Comparison of ENCODE assay signal across 17 cellular contexts in genomic region chr13:103078145-103078544, GRCh38. TPM values are rescaled to one million over a fixed set of nuclear protein-coding genes. Genes with fewer than 3 reads are reported as not detected.
A peak's percentile ranks its signal among the peaks of the same experiment; 100 is the strongest.
DNase-seq lines count a peak whose midpoint lies in the region; ATAC-seq, FAIRE-seq and TF ChIP-seq lines count a peak whose summit lies in the region.
"Had no signal": no experiment of that assay in that cellular context is flagged by ENCODE, and none has a peak within 500 bp of the region (broad histone marks: within the 10 kb centered on the region; RNA-seq: fewer than 3 reads in every experiment).

No MANE protein-coding gene starts in this region.

- no peaks in the 10 kb centered on the region for H3K9me3 ChIP-seq in kidney (ENCODE audit: control insufficient read depth in 1 of 2, low read length in 2 of 2)
- no peaks in the 10 kb centered on the region for H3K9me3 ChIP-seq in ascending aorta
- H3K9me3 ChIP-seq: body of pancreas had no signal

- H3K27ac ChIP-seq in kidney (ENCODE audit: low read depth in 2 of 2, low read length in 2 of 2) (no peak overlapping the region), ascending aorta (no peak overlapping the region)
- H3K27ac ChIP-seq: body of pancreas, GM23248, KMS-11 had no signal

- FAIRE-seq in kidney (lab: Jason Lieb, UNC): no peak
- FAIRE-seq: TTC549 had no signal

- ATAC-seq in GM18498 (IDR thresholded peaks at IDR 0.05; ENCODE audit: unreplicated experiment) (peak; percentile 99), GM19463 (IDR thresholded peaks at IDR 0.05; ENCODE audit: unreplicated experiment) (peak; percentile 90), HG02884 (IDR thresholded peaks at IDR 0.05; ENCODE audit: unreplicated experiment) (peak; percentile 96), HG03521 (IDR thresholded peaks at IDR 0.05; ENCODE audit: unreplicated experiment) (peak; percentile 94), left ventricle myocardium superior (no peak)
- ATAC-seq: body of pancreas had no signal

- DNase-seq in 8988T (no peak), kidney (no peak), left ventricle myocardium superior (no peak), ascending aorta (ENCODE audit: low spot score in 2 of 2) (no peak)
- DNase-seq: body of pancreas, DMS53, endodermal cell, GM23248, RPMI8226 had no signal

- TF ChIP-seq CTCF in kidney (IDR thresholded peaks at IDR 0.05; ENCODE audit: borderline replicate concordance, extremely low read depth, insufficient read depth): no peak
- TF ChIP-seq CTCF in ascending aorta (IDR thresholded peaks at IDR 0.05): no peak

- H3K9ac ChIP-seq in kidney (ENCODE audit: low read length in 2 of 2): no peak overlapping the region
- H3K9ac ChIP-seq: GM23248, KMS-11 had no signal

- intact Hi-C loops in kidney (cut with DNase I): no loop called here
- intact Hi-C loops in left ventricle myocardium superior (cut with micrococcal nuclease): no loop called here
- intact Hi-C loops in ascending aorta (cut with DNase I): no loop called here

- no peaks in the 10 kb centered on the region for H3K36me3 ChIP-seq in kidney (ENCODE audit: control insufficient read depth in 1 of 2, insufficient read depth in 2 of 2, low read length in 2 of 2)
- no peaks in the 10 kb centered on the region for H3K36me3 ChIP-seq in ascending aorta

- no peak overlapping the region for H3K4me3 ChIP-seq in kidney (ENCODE audit: low read length in 2 of 2)
- no peak overlapping the region for H3K4me3 ChIP-seq in ascending aorta
- H3K4me3 ChIP-seq: body of pancreas, GM23248 had no signal

- H3K27me3 ChIP-seq in ascending aorta: no peaks in the 10 kb centered on the region
- H3K27me3 ChIP-seq: body of pancreas had no signal

- H3K4me1 ChIP-seq in kidney (ENCODE audit: control insufficient read depth in 1 of 2, insufficient read depth in 1 of 2, low read depth in 1 of 2, low read length in 2 of 2) (no peaks in the 10 kb centered on the region), ascending aorta (no peaks in the 10 kb centered on the region)
- H3K4me1 ChIP-seq: body of pancreas had no signal

RNA-seq across cellular contexts. Expression of gene SLC10A2, which starts 11.9 kb away (rescaled TPM):
- 0.19 TPM for total RNA-seq in kidney
- 4.5 TPM for polyA plus RNA-seq in kidney (ENCODE audit: insufficient read depth, low read depth, low replicate concordance)
- not detected for total RNA-seq in left ventricle myocardium superior
- not detected for total RNA-seq in ascending aorta
- total RNA-seq: body of pancreas, endodermal cell, GM23248, renal cortical epithelial cell, ureter had no signal
- polyA plus RNA-seq: GM23248 had no signal
